ENCODE assay signal across 25 cellular contexts in genomic region chr1:182857212-182857611, GRCh38.
"Had no signal": no experiment of that assay in that cellular context is flagged by ENCODE, and none has a peak within 500 bp of the region (broad histone marks: within the 10 kb centered on the region; RNA-seq: fewer than 3 reads in every experiment).

No MANE protein-coding gene starts in this region.

- FAIRE-seq: endometrium, islet of Langerhans, keratinocyte had no signal

- H3K27ac ChIP-seq: colonic mucosa, epithelial cell of prostate, esophagus squamous epithelium, gastrocnemius medialis, heart right ventricle, left lung, lower lobe of right lung had no signal

- H3K27me3 ChIP-seq: colonic mucosa, esophagus squamous epithelium, gastrocnemius medialis, heart right ventricle, left lung had no signal

- H3K9me3 ChIP-seq: colonic mucosa, esophagus squamous epithelium, gastrocnemius medialis, heart right ventricle, left lung, lower lobe of right lung, mucosa of descending colon had no signal

- DNase-seq: colonic mucosa; cortex of kidney; effector CD8-positive, alpha-beta T cell; effector memory CD8-positive, alpha-beta T cell; endodermal cell; erythroblast; esophagus squamous epithelium; foreskin fibroblast; foreskin melanocyte; gastrocnemius medialis; glutamatergic neuron; head of caudate nucleus; heart right ventricle; left cardiac atrium; left lung; left ventricle myocardium superior; lower lobe of right lung; mesenchymal stem cell; mucosa of descending colon; naive B cell had no signal

- H3K4me1 ChIP-seq: colonic mucosa, gastrocnemius medialis, left lung had no signal

- ATAC-seq: effector memory CD8-positive, alpha-beta T cell; esophagus mucosa; gastrocnemius medialis; heart right ventricle; left cardiac atrium; left lung; left ventricle myocardium superior; lower lobe of right lung; mucosa of descending colon had no signal

- H3K4me3 ChIP-seq: colonic mucosa, esophagus squamous epithelium, gastrocnemius medialis, heart right ventricle, left lung, lower lobe of right lung, mucosa of descending colon had no signal
